16 cellular contexts compared by ENCODE assay signal in genomic region chr18:46256078-46256477, GRCh38.
DNase-seq lines count a peak whose midpoint lies in the region; ATAC-seq and TF ChIP-seq lines count a peak whose summit lies in the region.
"Had no signal": no experiment of that assay in that cellular context is flagged by ENCODE, and none has a peak within 500 bp of the region (broad histone marks: within the 10 kb centered on the region; RNA-seq: fewer than 3 reads in every experiment).

No MANE protein-coding gene starts in this region.

- peaks cover 69% of the 10 kb centered on the region for H3K36me3 Mint-ChIP-seq in activated CD4-positive, alpha-beta T cell treated with anti-CD3 and anti-CD28 coated beads, Interleukin-2, amount 10 ng/mL, durations not matched to agents 7 days and 5 days (ENCODE audit: low read depth)
- peaks cover 63% of the 10 kb centered on the region for H3K36me3 Mint-ChIP-seq in activated CD8-positive, alpha-beta T cell treated with anti-CD3 and anti-CD28 coated beads, Interleukin-2, amount 10 ng/mL, durations not matched to agents 7 days and 5 days (ENCODE audit: low read depth)
- peaks cover 5 to 20% (median 10%) of the 10 kb centered on the region in 3 donors for H3K36me3 Mint-ChIP-seq in immature natural killer cell
- no peaks in the 10 kb centered on the region for H3K36me3 Mint-ChIP-seq in glutamatergic neuron (ENCODE audit: unreplicated experiment)

- intact Hi-C loops in adrenal gland (cut with DNase I) = no loop called here

- H3K4me1 ChIP-seq in adrenal gland (replicated peaks in 1 of 2) = peaks cover 4 to 10% of the 10 kb centered on the region in 2 donors

- WGBS in adrenal gland, 4 donors = 90 to 94% (median 92%) methylated on average over 1 of the region's 1 CpG

- no peak for DNase-seq in activated CD4-positive, alpha-beta T cell treated with anti-CD3 and anti-CD28 coated beads, Interleukin-2, amount 10 ng/mL, durations not matched to agents 7 days and 5 days
- no peak for DNase-seq in activated CD4-positive, alpha-beta T cell treated with anti-CD3 and anti-CD28 coated beads, Interleukin-2, amount 50 U/mL, for 1 hour
- no peak for DNase-seq in activated CD8-positive, alpha-beta T cell treated with anti-CD3 and anti-CD28 coated beads, Interleukin-2, amount 10 ng/mL, durations not matched to agents 7 days and 5 days
- DNase-seq in immature natural killer cell (no peak), renal cortical epithelial cell (ENCODE audit: low read depth) (peak; percentile 79), adrenal gland (no peak), glutamatergic neuron (no peak)
- no peak for DNase-seq in activated effector memory CD4-positive, alpha-beta T cell treated with Interleukin-2 at 50 U/mL for 16 hours
- DNase-seq: 8988T; CD8-positive, alpha-beta T cell; KBM-7; NCI-H1436; NCI-H2029; NCI-H774; PC-3 had no signal

- no peak overlapping the region for H3K4me3 ChIP-seq in adrenal gland
- H3K4me3 ChIP-seq: SJSA1 had no signal

- TF ChIP-seq CTCF in adrenal gland (IDR thresholded peaks at IDR 0.05) = no peak
- TF ChIP-seq CTCF in glutamatergic neuron (IDR thresholded peaks at IDR 0.05; ENCODE audit: partially characterized antibody, unreplicated experiment) = no peak

- CTCF ChIA-PET in activated CD4-positive, alpha-beta T cell treated with anti-CD3 and anti-CD28 coated beads, Interleukin-2, amount 10 ng/mL, durations not matched to agents 7 days and 5 days (lab: Charles Lee) = no interaction called here
- CTCF ChIA-PET in activated CD8-positive, alpha-beta T cell treated with anti-CD3 and anti-CD28 coated beads, Interleukin-2, amount 10 ng/mL, durations not matched to agents 7 days and 5 days (lab: Charles Lee) = no interaction called here

- peak overlapping the region; percentile 16 for H3K27ac Mint-ChIP-seq in activated CD4-positive, alpha-beta T cell treated with anti-CD3 and anti-CD28 coated beads, Interleukin-2, amount 10 ng/mL, durations not matched to agents 7 days and 5 days
- H3K27ac Mint-ChIP-seq in activated CD8-positive, alpha-beta T cell treated with anti-CD3 and anti-CD28 coated beads, Interleukin-2, amount 10 ng/mL, durations not matched to agents 7 days and 5 days = peak overlapping the region; percentile 28
- H3K27ac Mint-ChIP-seq in immature natural killer cell (peak overlapping the region in 4 of 6 donors; percentile 25 to 49 (median 35)), glutamatergic neuron (ENCODE audit: unreplicated experiment) (no peak overlapping the region)
- H3K27ac Mint-ChIP-seq: CD8-positive, alpha-beta T cell had no signal

- H3K4me1 Mint-ChIP-seq in activated CD4-positive, alpha-beta T cell treated with anti-CD3 and anti-CD28 coated beads, Interleukin-2, amount 10 ng/mL, durations not matched to agents 7 days and 5 days = peaks cover 49% of the 10 kb centered on the region
- peaks cover 47% of the 10 kb centered on the region for H3K4me1 Mint-ChIP-seq in activated CD8-positive, alpha-beta T cell treated with anti-CD3 and anti-CD28 coated beads, Interleukin-2, amount 10 ng/mL, durations not matched to agents 7 days and 5 days (ENCODE audit: low read depth)
- peaks cover 7 to 38% of the 10 kb centered on the region in 2 donors for H3K4me1 Mint-ChIP-seq in immature natural killer cell
- no peaks in the 10 kb centered on the region for H3K4me1 Mint-ChIP-seq in glutamatergic neuron (ENCODE audit: low read depth, unreplicated experiment)

- H3K27me3 Mint-ChIP-seq in activated CD4-positive, alpha-beta T cell treated with anti-CD3 and anti-CD28 coated beads, Interleukin-2, amount 10 ng/mL, durations not matched to agents 7 days and 5 days = no peaks in the 10 kb centered on the region
- H3K27me3 Mint-ChIP-seq in activated CD8-positive, alpha-beta T cell treated with anti-CD3 and anti-CD28 coated beads, Interleukin-2, amount 10 ng/mL, durations not matched to agents 7 days and 5 days (ENCODE audit: low read depth) = no peaks in the 10 kb centered on the region
- peaks cover 0 to 2% (median 2%) of the 10 kb centered on the region in 3 donors for H3K27me3 Mint-ChIP-seq in immature natural killer cell (ENCODE audit: low read depth in 3 of 3)
- H3K27me3 Mint-ChIP-seq in glutamatergic neuron (ENCODE audit: unreplicated experiment) = no peaks in the 10 kb centered on the region

- H3K9me3 ChIP-seq in adrenal gland (replicated peaks in 1 of 3) = no peaks in the 10 kb centered on the region
- H3K9me3 ChIP-seq: SJSA1 had no signal

- no peaks in the 10 kb centered on the region for H3K9me3 Mint-ChIP-seq in activated CD4-positive, alpha-beta T cell treated with anti-CD3 and anti-CD28 coated beads, Interleukin-2, amount 10 ng/mL, durations not matched to agents 7 days and 5 days
- H3K9me3 Mint-ChIP-seq in activated CD8-positive, alpha-beta T cell treated with anti-CD3 and anti-CD28 coated beads, Interleukin-2, amount 10 ng/mL, durations not matched to agents 7 days and 5 days (ENCODE audit: insufficient read depth) = no peaks in the 10 kb centered on the region
- H3K9me3 Mint-ChIP-seq in immature natural killer cell (no peaks in the 10 kb centered on the region), glutamatergic neuron (ENCODE audit: unreplicated experiment) (no peaks in the 10 kb centered on the region)
- H3K9me3 Mint-ChIP-seq: CD8-positive, alpha-beta T cell had no signal

- ATAC-seq in activated CD8-positive, alpha-beta T cell treated with anti-CD3 and anti-CD28 coated beads, Interleukin-2, amount 10 ng/mL, durations not matched to agents 7 days and 5 days = no peak
- ATAC-seq: CD8-positive, alpha-beta T cell; PC-3 had no signal

- TF ChIP-seq POLR2A in adrenal gland (IDR thresholded peaks at IDR 0.05) = no peak

- H3K27ac ChIP-seq in adrenal gland = no peak overlapping the region
- H3K27ac ChIP-seq: SJSA1 had no signal

- H3K4me3 Mint-ChIP-seq in activated CD4-positive, alpha-beta T cell treated with anti-CD3 and anti-CD28 coated beads, Interleukin-2, amount 10 ng/mL, durations not matched to agents 7 days and 5 days = no peak overlapping the region
- no peak overlapping the region for H3K4me3 Mint-ChIP-seq in activated CD8-positive, alpha-beta T cell treated with anti-CD3 and anti-CD28 coated beads, Interleukin-2, amount 10 ng/mL, durations not matched to agents 7 days and 5 days
- no peak overlapping the region for H3K4me3 Mint-ChIP-seq in immature natural killer cell
- no peak overlapping the region for H3K4me3 Mint-ChIP-seq in glutamatergic neuron (ENCODE audit: unreplicated experiment)
- H3K4me3 Mint-ChIP-seq: CD8-positive, alpha-beta T cell had no signal

- H3K36me3 ChIP-seq in adrenal gland (replicated peaks in 1 of 2) = no peaks in the 10 kb centered on the region

- POLR2A ChIA-PET in activated CD4-positive, alpha-beta T cell treated with anti-CD3 and anti-CD28 coated beads, Interleukin-2, amount 10 ng/mL, durations not matched to agents 7 days and 5 days (lab: Charles Lee) = no interaction called here
- POLR2A ChIA-PET in activated CD8-positive, alpha-beta T cell treated with anti-CD3 and anti-CD28 coated beads, Interleukin-2, amount 10 ng/mL, durations not matched to agents 7 days and 5 days (lab: Charles Lee) = no interaction called here

- H3K27me3 ChIP-seq in adrenal gland = no peaks in the 10 kb centered on the region
- H3K27me3 ChIP-seq: SJSA1 had no signal
